1 cellular context compared by ENCODE assay signal in genomic region chr14:20477211-20477876, GRCh38.
TF ChIP-seq lines count a peak whose summit lies in the region.

No MANE protein-coding gene starts in this region.

TF ChIP-seq in K562, 482 proteins besides CTCF, POLR2A, EP300 and RAD21 (continued from another document and continues in another):
- TF ChIP-seq HMBOX1 (IDR thresholded peaks at IDR 0.05) (peak; percentile 66), FOXJ2 (tag; IDR thresholded peaks at IDR 0.05) (no peak), TRIM28 (IDR thresholded peaks at IDR 0.05) (no peak), CHD7 (IDR thresholded peaks at IDR 0.05; ENCODE audit: low read depth, low read length) (no peak), ZNF3 (CRISPR knock-in tag; IDR thresholded peaks at IDR 0.05) (no peak), ZBTB7A (IDR thresholded peaks at IDR 0.05; ENCODE audit: borderline replicate concordance, control insufficient read depth, low read depth, low read length) (no peak), LEF1 (IDR thresholded peaks at IDR 0.05) (peak; percentile 33; the same call in 1 of the 2 replicates), SPI1 (IDR thresholded peaks at IDR 0.05; ENCODE audit: borderline replicate concordance, low read depth, low read length) (0 out of 2 replicates have a peak, but pooled peaks have one; percentile 18), GATA2 (CRISPR knock-in tag; IDR thresholded peaks at IDR 0.05) (peak; percentile 35; the same call in 1 of the 2 replicates), ZNF398 (CRISPR knock-in tag; IDR thresholded peaks at IDR 0.05) (no peak), KLF16 (IDR thresholded peaks at IDR 0.05) (peak; percentile 40; the same call in 1 of the 2 replicates), CBFA2T2 (conservative IDR thresholded peaks at IDR 0.05) (peak; percentile 50; the same call in 1 of the 2 replicates), ZNF592 (IDR thresholded peaks at IDR 0.05) (0 out of 2 replicates have a peak, but pooled peaks have one; percentile 20), ZNF407 (IDR thresholded peaks at IDR 0.05; ENCODE audit: low read depth) (no peak), FOXA1 (IDR thresholded peaks at IDR 0.05; ENCODE audit: borderline replicate concordance) (no peak), HCFC1 (IDR thresholded peaks at IDR 0.05; ENCODE audit: low read depth, low read length) (no peak), HEY1 (CRISPR knock-in tag; IDR thresholded peaks at IDR 0.05; ENCODE audit: borderline replicate concordance) (peak; percentile 71; the same call in 1 of the 2 replicates), ATF4 (CRISPR knock-in tag; IDR thresholded peaks at IDR 0.05) (no peak), CGGBP1 (CRISPR knock-in tag; IDR thresholded peaks at IDR 0.05) (no peak), ETV6 (IDR thresholded peaks at IDR 0.05; ENCODE audit: borderline replicate concordance in 1 of 2, low read depth in 2 of 2, low read length in 1 of 2) (peak; percentile 55 to 87; a peak in 3 of 4 replicates), ETV6 (CRISPR knock-in tag; IDR thresholded peaks at IDR 0.05; ENCODE audit: borderline replicate concordance) (no peak), ZKSCAN8 (CRISPR knock-in tag; IDR thresholded peaks at IDR 0.05) (no peak)
